ENCODE assay signal across 18 cellular contexts in the genomic region with DNA sequence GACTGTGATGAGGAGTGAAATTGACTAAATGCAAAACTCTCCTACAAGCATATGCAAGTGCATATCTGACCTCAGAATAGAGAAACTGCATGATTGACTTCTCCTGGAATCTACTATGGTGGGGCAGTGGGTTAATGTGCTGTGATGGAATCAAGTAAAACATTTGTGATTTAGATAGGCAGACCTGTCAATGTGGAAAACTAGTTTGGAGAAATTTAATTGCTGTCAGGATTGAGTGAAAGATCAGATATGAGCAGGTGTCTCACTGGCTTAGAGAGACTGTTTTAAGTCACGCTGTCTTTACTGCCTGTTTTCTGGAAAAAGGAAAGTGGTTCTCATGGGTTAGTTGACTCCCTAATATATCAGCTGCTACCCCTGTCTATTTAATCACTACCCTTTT.
A peak's percentile ranks its signal among the peaks of the same experiment; 100 is the strongest.
DNase-seq lines count a peak whose midpoint lies in the region; ATAC-seq and TF ChIP-seq lines count a peak whose summit lies in the region.
"Had no signal": no experiment of that assay in that cellular context is flagged by ENCODE, and none has a peak within 500 bp of the region (broad histone marks: within the 10 kb centered on the region; RNA-seq: fewer than 3 reads in every experiment).

No MANE protein-coding gene starts in this region.

- no peaks in the 10 kb centered on the region for H3K36me3 Mint-ChIP-seq in endodermal cell (ENCODE audit: low read depth)
- H3K36me3 Mint-ChIP-seq: CD8-positive, alpha-beta T cell had no signal

- H3K4me3 Mint-ChIP-seq in endodermal cell = no peak overlapping the region
- H3K4me3 Mint-ChIP-seq: B cell; CD4-positive, alpha-beta T cell; CD8-positive, alpha-beta T cell had no signal

- TF ChIP-seq RAD21 in neural cell (conservative IDR thresholded peaks at IDR 0.05) = no peak

- H3K4me1 ChIP-seq in ACC112 (ENCODE audit: control insufficient read depth, insufficient read depth, low read length, unreplicated experiment) (no peaks in the 10 kb centered on the region), PC-9 (replicated peaks; ENCODE audit: insufficient read depth) (no peaks in the 10 kb centered on the region), Karpas-422 (ENCODE audit: low read length) (no peaks in the 10 kb centered on the region), endodermal cell (ENCODE audit: control insufficient read depth, insufficient read depth, low read length) (no peaks in the 10 kb centered on the region)
- H3K4me1 ChIP-seq: BLaER1 treated with 17β-estradiol and CSF1 and Interleukin-3, amounts not matched to agents 10 nM and 100 nM; Caco-2 had no signal

- intact Hi-C loops in PC-9 (cut with micrococcal nuclease; ENCODE audit: unreplicated experiment) = no loop called here

- H4K20me1 ChIP-seq in PC-9 (ENCODE audit: insufficient read depth) (no peaks in the 10 kb centered on the region), neural cell (ENCODE audit: insufficient read depth) (no peaks in the 10 kb centered on the region), Karpas-422 (ENCODE audit: insufficient read depth, low read depth, low read length) (no peaks in the 10 kb centered on the region)
- H4K20me1 ChIP-seq: BLaER1 treated with 17β-estradiol and CSF1 and Interleukin-3, amounts not matched to agents 10 nM and 100 nM had no signal

- BruUV-seq in PC-9 (replicated peaks; lab: Mats Ljungman, UMichigan) = no TSS peak

- H3K27me3 ChIP-seq in ACC112 (ENCODE audit: insufficient read depth, low read length) (no peaks in the 10 kb centered on the region), MG63 (no peaks in the 10 kb centered on the region), PC-9 (ENCODE audit: insufficient read depth, low read depth) (no peaks in the 10 kb centered on the region), neural cell (ENCODE audit: insufficient read depth, low read depth, low read length) (no peaks in the 10 kb centered on the region), Karpas-422 (ENCODE audit: low read length) (no peaks in the 10 kb centered on the region), endodermal cell (ENCODE audit: control insufficient read depth, insufficient read depth, low read length, poor library complexity, severe bottlenecking) (no peaks in the 10 kb centered on the region)
- H3K27me3 ChIP-seq: BLaER1 treated with 17β-estradiol and CSF1 and Interleukin-3, amounts not matched to agents 10 nM and 100 nM had no signal

- no peaks in the 10 kb centered on the region for H3K27me3 Mint-ChIP-seq in endodermal cell (ENCODE audit: insufficient read depth)
- H3K27me3 Mint-ChIP-seq: B cell; CD4-positive, alpha-beta T cell had no signal

- H3K9me2 ChIP-seq in PC-9 (ENCODE audit: insufficient read depth) = no peaks in the 10 kb centered on the region
- no peaks in the 10 kb centered on the region for H3K9me2 ChIP-seq in neural cell (ENCODE audit: insufficient read depth, low read length)
- H3K9me2 ChIP-seq in Karpas-422 (replicated peaks; ENCODE audit: insufficient read depth, low read length) = 0 out of 2 replicates have a peak, but pooled peaks cover under 1% of the 10 kb centered on the region

- DNase-seq in MG63 (no peak), PC-9 (no peak), Karpas-422 (no peak), endodermal cell (no peak)
- DNase-seq: 8988T; AML-193; Caco-2; Calu3; CD4-positive, alpha-beta T cell; CD8-positive, alpha-beta T cell; DMS79 treated with DMSO at 0.1 percent for 48 hours; GF-D8 had no signal

- H3K4me3 ChIP-seq in ACC112 (ENCODE audit: low read depth, low read length) (peak overlapping the region; percentile 68), MG63 (peak overlapping the region; percentile 39), PC-9 (peak overlapping the region; percentile 32; the same call in 1 of the 2 replicates), neural cell (ENCODE audit: low read length) (no peak overlapping the region), Karpas-422 (ENCODE audit: low read length) (no peak overlapping the region), endodermal cell (ENCODE audit: low read length) (no peak overlapping the region)
- H3K4me3 ChIP-seq: BLaER1 treated with 17β-estradiol and CSF1 and Interleukin-3, amounts not matched to agents 10 nM and 100 nM had no signal

- TF ChIP-seq CTCF in PC-9 (conservative IDR thresholded peaks at IDR 0.05) = no peak
- TF ChIP-seq CTCF in neural cell (IDR thresholded peaks at IDR 0.05; ENCODE audit: poor library complexity, severe bottlenecking) = no peak
- TF ChIP-seq CTCF in endodermal cell (conservative IDR thresholded peaks at IDR 0.05) = no peak

- H3K27ac ChIP-seq in ACC112 (ENCODE audit: low read depth, low read length) (no peak overlapping the region), PC-9 (no peak overlapping the region), neural cell (ENCODE audit: low read length) (no peak overlapping the region), Karpas-422 (ENCODE audit: low read length) (no peak overlapping the region), endodermal cell (ENCODE audit: low read depth, low read length) (no peak overlapping the region)
- H3K27ac ChIP-seq: BLaER1 treated with 17β-estradiol and CSF1 and Interleukin-3, amounts not matched to agents 10 nM and 100 nM; C4-2B had no signal

- H3K79me2 ChIP-seq in ACC112 (ENCODE audit: control insufficient read depth, insufficient read depth, low read length, unreplicated experiment) = no peaks in the 10 kb centered on the region
- H3K79me2 ChIP-seq in PC-9 (ENCODE audit: low read depth) = no peaks in the 10 kb centered on the region
- no peaks in the 10 kb centered on the region for H3K79me2 ChIP-seq in neural cell (replicated peaks; ENCODE audit: insufficient read depth, low read length)
- H3K79me2 ChIP-seq in Karpas-422 (ENCODE audit: low read length) = no peaks in the 10 kb centered on the region

- no peak overlapping the region for H3K27ac Mint-ChIP-seq in endodermal cell
- H3K27ac Mint-ChIP-seq: B cell; CD4-positive, alpha-beta T cell; CD8-positive, alpha-beta T cell had no signal

- peaks cover 3% of the 10 kb centered on the region for H3K9me3 Mint-ChIP-seq in endodermal cell

- H3K9ac ChIP-seq in neural cell (ENCODE audit: low read length) (no peak overlapping the region), Karpas-422 (ENCODE audit: low read length) (no peak overlapping the region), endodermal cell (ENCODE audit: extremely low read depth, low read length, poor library complexity, severe bottlenecking) (no peak overlapping the region)
- H3K9ac ChIP-seq: BLaER1 treated with 17β-estradiol and CSF1 and Interleukin-3, amounts not matched to agents 10 nM and 100 nM had no signal

- H3K9me3 ChIP-seq in MG63 (no peaks in the 10 kb centered on the region), PC-9 (ENCODE audit: insufficient read depth, low read depth) (no peaks in the 10 kb centered on the region), neural cell (ENCODE audit: low read length) (no peaks in the 10 kb centered on the region), Karpas-422 (ENCODE audit: low read length) (no peaks in the 10 kb centered on the region), endodermal cell (ENCODE audit: control insufficient read depth, low read length) (no peaks in the 10 kb centered on the region)

- H3K36me3 ChIP-seq in ACC112 (ENCODE audit: insufficient read depth, low read length) (no peaks in the 10 kb centered on the region), MG63 (no peaks in the 10 kb centered on the region), PC-9 (ENCODE audit: low read depth) (no peaks in the 10 kb centered on the region), neural cell (ENCODE audit: insufficient read depth, low read length) (no peaks in the 10 kb centered on the region), Karpas-422 (ENCODE audit: insufficient read depth, low read length) (no peaks in the 10 kb centered on the region), endodermal cell (ENCODE audit: control insufficient read depth, insufficient read depth, low read length) (no peaks in the 10 kb centered on the region)
- H3K36me3 ChIP-seq: BLaER1 treated with 17β-estradiol and CSF1 and Interleukin-3, amounts not matched to agents 10 nM and 100 nM had no signal

- POLR2A ChIA-PET in PC-9 (lab: Charles Lee; ENCODE audit: unreplicated experiment) = no interaction called here

- peak; percentile 71 for TF ChIP-seq EP300 in neural cell (conservative IDR thresholded peaks at IDR 0.05; ENCODE audit: poor library complexity, severe bottlenecking)

- no peak for ATAC-seq in GM19455 (IDR thresholded peaks at IDR 0.05; ENCODE audit: unreplicated experiment)
- ATAC-seq: CD8-positive, alpha-beta T cell had no signal

- CTCF ChIA-PET in PC-9 (lab: Charles Lee) = no interaction called here

- H3F3A ChIP-seq in PC-9 (ENCODE audit: insufficient read depth, low read depth) = no peaks in the 10 kb centered on the region
- no peaks in the 10 kb centered on the region for H3F3A ChIP-seq in neural cell (ENCODE audit: insufficient read depth, low read length, poor library complexity, severe bottlenecking)

- no peaks in the 10 kb centered on the region for H3K4me1 Mint-ChIP-seq in endodermal cell
- H3K4me1 Mint-ChIP-seq: B cell had no signal

- WGBS in endodermal cell (ENCODE audit: insufficient coverage in 1 of 2, insufficient read length in 1 of 2), 2 experiments = 89% methylated on average over 1 of the region's 1 CpG; no CpG with 5 or more reads in 1 of the 2 experiments

- H3K4me2 ChIP-seq in PC-9 = peak overlapping the region; percentile 62
- H3K4me2 ChIP-seq in neural cell (ENCODE audit: low read length) = no peak overlapping the region
- H3K4me2 ChIP-seq in Karpas-422 (ENCODE audit: low read depth, low read length, poor library complexity, severe bottlenecking) = no peak overlapping the region
- H3K4me2 ChIP-seq: BLaER1 treated with 17β-estradiol and CSF1 and Interleukin-3, amounts not matched to agents 10 nM and 100 nM had no signal

- H2AFZ ChIP-seq in ACC112 (ENCODE audit: low read length, unreplicated experiment) (no peak overlapping the region), PC-9 (no peak overlapping the region), neural cell (ENCODE audit: low read depth, low read length) (no peak overlapping the region), Karpas-422 (ENCODE audit: low read length) (no peak overlapping the region)

Comparison
In these comparisons a context has a peak if more than half of its experiments do, and no peak if none do; other contexts are left out.
1. H3K4me3 ChIP-seq: peak in ACC112 (single experiment), MG63 (single experiment) and PC-9 (single experiment); none in neural cell (single experiment), Karpas-422 (single experiment) and endodermal cell (single experiment).